ENCODE assay signal across 8 cellular contexts in the genomic region with DNA sequence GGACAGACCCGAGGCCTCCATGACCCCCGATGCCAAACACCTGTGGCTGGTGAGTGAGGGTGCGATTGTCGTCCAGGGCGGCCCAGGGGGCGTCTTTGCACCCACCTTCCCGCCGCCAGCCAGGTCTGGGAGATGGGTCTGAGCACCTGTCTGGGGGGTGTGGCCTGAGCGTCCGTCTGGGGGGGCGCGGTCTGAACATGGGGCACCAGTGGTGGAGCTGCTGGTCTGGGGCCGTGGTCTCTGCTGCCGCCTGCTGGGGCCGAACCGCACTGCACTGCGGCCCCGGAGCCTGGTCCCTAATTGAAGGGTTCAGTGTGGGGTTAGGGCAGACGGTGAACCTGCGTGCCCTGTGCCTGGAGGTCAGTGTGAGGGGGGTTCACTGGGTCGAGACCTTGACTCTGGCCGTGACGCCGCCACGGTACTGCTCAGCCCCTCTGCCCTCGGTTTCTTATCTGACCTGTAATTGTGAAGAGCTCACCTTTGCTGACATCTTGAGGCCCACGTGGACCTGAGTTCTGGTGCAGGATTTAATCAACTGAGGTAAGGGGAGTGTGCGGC. TPM values are rescaled to one million over a fixed set of nuclear protein-coding genes. Genes with fewer than 3 reads are reported as not detected.
DNase-seq lines count a peak whose midpoint lies in the region; ATAC-seq and TF ChIP-seq lines count a peak whose summit lies in the region.

No MANE protein-coding gene starts in this region.

- H3K36me3 Mint-ChIP-seq in CD4-positive, alpha-beta memory T cell: no peaks in the 10 kb centered on the region
- no peaks in the 10 kb centered on the region for H3K36me3 Mint-ChIP-seq in HFFc6 (ENCODE audit: low read depth)

- POLR2A ChIA-PET in CD4-positive, alpha-beta memory T cell (lab: Charles Lee; ENCODE audit: partially characterized antibody): interaction anchor here (0.9 to 6.5 kb wide), 9 partner anchors 12 to 161 kb away, joined by 3 to 117 read pairs (median 6); a partner anchor contains a TSS

- intact Hi-C loops in CD4-positive, alpha-beta memory T cell (cut with micrococcal nuclease): loop anchor here (1.0 to 5.0 kb wide), 4 partner anchors 44 to 161 kb away; a partner anchor contains a TSS
- intact Hi-C loops in prostate gland (cut with DNase I): loop anchor here (5.0 kb wide), 1 partner anchor 109 kb away; no protein-coding TSS in a partner anchor

- H3K4me3 ChIP-seq in CD4-positive, alpha-beta memory T cell (ENCODE audit: low read length in 2 of 2): no peak overlapping the region
- H3K4me3 ChIP-seq in prostate gland: no peak overlapping the region

- TF ChIP-seq CTCF in HFFc6 (IDR thresholded peaks at IDR 0.05): peak; percentile 97
- TF ChIP-seq CTCF in prostate gland (IDR thresholded peaks at IDR 0.05): peak; percentile 87 to 96 (median 92)

- peaks cover 27 to 42% (median 34%) of the 10 kb centered on the region in 4 donors for H3K4me1 Mint-ChIP-seq in CD4-positive, alpha-beta memory T cell
- peaks cover 25% of the 10 kb centered on the region for H3K4me1 Mint-ChIP-seq in HFFc6 (ENCODE audit: low read depth)

- no peak for TF ChIP-seq POLR2A in prostate gland (IDR thresholded peaks at IDR 0.05)

- H3K27me3 Mint-ChIP-seq in CD4-positive, alpha-beta memory T cell: no peaks in the 10 kb centered on the region
- H3K27me3 Mint-ChIP-seq in HFFc6 (ENCODE audit: insufficient read depth): peaks cover 5% of the 10 kb centered on the region

- CTCF ChIA-PET in CD4-positive, alpha-beta memory T cell (lab: Charles Lee; ENCODE audit: partially characterized antibody): interaction anchor here (0.6 to 6.8 kb wide), 25 partner anchors 11 to 246 kb away, joined by 3 to 138 read pairs (median 5); a partner anchor contains a TSS

- no peak for ATAC-seq in GM19467 (IDR thresholded peaks at IDR 0.05; ENCODE audit: unreplicated experiment)
- no peak for ATAC-seq in HG03196 (IDR thresholded peaks at IDR 0.05; ENCODE audit: unreplicated experiment)

- DNase-seq in CD4-positive, alpha-beta memory T cell: peak; percentile 71 to 80 (median 74)
- DNase-seq in HFFc6: peak; percentile 20
- DNase-seq in SHP77 (lab: John Stamatoyannopoulos, UW): peak; percentile 17 to 38
- peak; percentile 60 for DNase-seq in activated effector memory CD4-positive, alpha-beta T cell treated with Interleukin-2 at 50 U/mL for 16 hours
- DNase-seq in germinal center (ENCODE audit: low spot score): peak; percentile 91
- DNase-seq in prostate gland (ENCODE audit: low spot score): peak; percentile 46

- H3K27me3 ChIP-seq in CD4-positive, alpha-beta memory T cell (ENCODE audit: insufficient read depth, low read length): no peaks in the 10 kb centered on the region
- H3K27me3 ChIP-seq in prostate gland (replicated peaks; ENCODE audit: insufficient read depth): no peaks in the 10 kb centered on the region

- H3K9me3 Mint-ChIP-seq in CD4-positive, alpha-beta memory T cell: no peaks in the 10 kb centered on the region
- no peaks in the 10 kb centered on the region for H3K9me3 Mint-ChIP-seq in HFFc6

- no peaks in the 10 kb centered on the region for H3K9me3 ChIP-seq in CD4-positive, alpha-beta memory T cell (ENCODE audit: control insufficient read depth in 1 of 2, low read length in 2 of 2)
- no peaks in the 10 kb centered on the region for H3K9me3 ChIP-seq in prostate gland

- H3K4me1 ChIP-seq in CD4-positive, alpha-beta memory T cell (ENCODE audit: insufficient read depth, low read length): peaks cover 41% of the 10 kb centered on the region
- H3K4me1 ChIP-seq in prostate gland (replicated peaks): no peaks in the 10 kb centered on the region

- peak overlapping the region in 2 of 8 donors; percentile 30 to 39 for H3K4me3 Mint-ChIP-seq in CD4-positive, alpha-beta memory T cell
- no peak overlapping the region for H3K4me3 Mint-ChIP-seq in HFFc6

- H3K27ac ChIP-seq in CD4-positive, alpha-beta memory T cell (ENCODE audit: low read depth, low read length): no peak overlapping the region
- H3K27ac ChIP-seq in prostate gland: no peak overlapping the region

- WGBS in prostate gland: 26% methylated on average over 26 of the region's 28 CpGs

- H3K27ac Mint-ChIP-seq in CD4-positive, alpha-beta memory T cell: peak overlapping the region in 5 of 7 donors; percentile 44 to 85 (median 80)
- H3K27ac Mint-ChIP-seq in HFFc6: no peak overlapping the region

- no peaks in the 10 kb centered on the region for H3K36me3 ChIP-seq in CD4-positive, alpha-beta memory T cell (ENCODE audit: insufficient read depth, low read length)
- no peaks in the 10 kb centered on the region for H3K36me3 ChIP-seq in prostate gland

RNA-seq across cellular contexts. Expression of a gene that starts 12.6 kb away (rescaled TPM):
- 100 to 1,000 TPM; 283 to 308 TPM for total RNA-seq in CD4-positive, alpha-beta memory T cell
- 100 to 1,000 TPM in 1 of 2 donors, 10 to 100 TPM in 1; 86.4 to 108 TPM for polyA plus RNA-seq in CD4-positive, alpha-beta memory T cell
- 100 to 1,000 TPM; 157 to 202 (median 170) TPM for total RNA-seq in HFFc6 (2021; fragmentation: NEBNext Ultra II Directional; extraction: Animal tissue kit (Norgen Biotek cat#: 25700))
- total RNA-seq in prostate gland: 100 to 1,000 TPM; 141 to 302 TPM

RNA-seq across cellular contexts. Expression of a gene that starts 32.6 kb away (rescaled TPM):
- 1 to 10 TPM; 3.0 to 3.3 TPM for total RNA-seq in CD4-positive, alpha-beta memory T cell
- polyA plus RNA-seq in CD4-positive, alpha-beta memory T cell: under 1 TPM in 1 of 2 donors, not detected in 1; 0.71 TPM
- total RNA-seq in HFFc6 (2021; fragmentation: NEBNext Ultra II Directional; extraction: Animal tissue kit (Norgen Biotek cat#: 25700)): 1 to 10 TPM; 1.5 to 2.5 (median 1.9) TPM
- 10 to 100 TPM; 13.7 to 15.5 TPM for total RNA-seq in prostate gland

RNA-seq across cellular contexts. Expression of a gene that starts 44.4 kb away (rescaled TPM):
- total RNA-seq in CD4-positive, alpha-beta memory T cell: 10 to 100 TPM in 1 of 2 experiments, 1 to 10 TPM in 1; 9.6 to 10.1 TPM
- polyA plus RNA-seq in CD4-positive, alpha-beta memory T cell: 1 to 10 TPM; 4.6 to 8.1 TPM
- total RNA-seq in HFFc6 (2021; fragmentation: NEBNext Ultra II Directional; extraction: Animal tissue kit (Norgen Biotek cat#: 25700)): 10 to 100 TPM; 13.6 to 26.3 (median 21.9) TPM
- total RNA-seq in prostate gland: 10 to 100 TPM; 10.1 to 35.6 TPM

RNA-seq across cellular contexts. Expression of a gene that starts 57.8 kb away (rescaled TPM):
- total RNA-seq in CD4-positive, alpha-beta memory T cell: 10 to 100 TPM; 12.6 to 13.5 TPM
- under 1 TPM in 1 of 2 donors, not detected in 1; 0.22 TPM for polyA plus RNA-seq in CD4-positive, alpha-beta memory T cell
- total RNA-seq in HFFc6 (2021; fragmentation: NEBNext Ultra II Directional; extraction: Animal tissue kit (Norgen Biotek cat#: 25700)): 1 to 10 TPM; 2.1 to 3.2 (median 3.0) TPM
- total RNA-seq in prostate gland: 10 to 100 TPM in 1 of 2 donors, 1 to 10 TPM in 1; 5.6 to 22.5 TPM

Comparison
In these comparisons a context has a peak if more than half of its experiments do, and no peak if none do; other contexts are left out.
1. DNase-seq: peak in every context shown above with its lines; median percentile 91 in germinal center; 74 in CD4-positive, alpha-beta memory T cell; 60 in activated effector memory CD4-positive, alpha-beta T cell treated with Interleukin-2 at 50 U/mL for 16 hours; 46 in prostate gland; 28 in SHP77; 20 in HFFc6.